14 cellular contexts compared by ENCODE assay signal in genomic region chr3:170745211-170745718, GRCh38.
DNase-seq lines count a peak whose midpoint lies in the region; ATAC-seq and TF ChIP-seq lines count a peak whose summit lies in the region.
"Had no signal": no experiment of that assay in that cellular context is flagged by ENCODE, and none has a peak within 500 bp of the region (broad histone marks: within the 10 kb centered on the region; RNA-seq: fewer than 3 reads in every experiment).

No MANE protein-coding gene starts in this region.

- DNase-seq in Calu3 (peak; percentile 40), M059J (ENCODE audit: low read depth) (peak; percentile 94), body of pancreas (no peak), left lung (no peak), anterior cingulate cortex (lab: John Stamatoyannopoulos, UW) (no peak)
- DNase-seq in activated CD4-positive, alpha-beta T cell treated with anti-CD3 and anti-CD28 coated beads for 1 hour, result no peak
- DNase-seq: activated CD8-positive, alpha-beta memory T cell treated with anti-CD3 and anti-CD28 coated beads, Interleukin-2, amount 10 ng/mL, durations not matched to agents 7 days and 5 days; activated naive CD8-positive, alpha-beta T cell treated with anti-CD3 and anti-CD28 coated beads for 36 hours; AML-193; head of caudate nucleus; stimulated activated naive B cell treated with anti-CD40 and anti-IgM and Interleukin-4, amounts not matched to agents 10 μg/mL and 1 μg/mL and 100 μg/mL, for 72 hours had no signal

- H3K36me3 Mint-ChIP-seq in Calu3 (ENCODE audit: insufficient read depth, unreplicated experiment), result no peaks in the 10 kb centered on the region
- H3K36me3 Mint-ChIP-seq: activated CD8-positive, alpha-beta memory T cell treated with anti-CD3 and anti-CD28 coated beads, Interleukin-2, amount 10 ng/mL, durations not matched to agents 7 days and 5 days; activated naive CD8-positive, alpha-beta T cell treated with anti-CD3 and anti-CD28 coated beads for 36 hours; stimulated activated naive B cell treated with anti-CD40 and anti-IgM and Interleukin-4, amounts not matched to agents 10 μg/mL and 1 μg/mL and 100 μg/mL, for 72 hours had no signal

- peak overlapping the region in 1 of 4 donors; percentile 38 for H3K27ac ChIP-seq in body of pancreas
- no peak overlapping the region for H3K27ac ChIP-seq in left lung

- no peaks in the 10 kb centered on the region for H3K4me1 ChIP-seq in body of pancreas
- H3K4me1 ChIP-seq in left lung, result no peaks in the 10 kb centered on the region

- H3K9me3 Mint-ChIP-seq in Calu3 (ENCODE audit: low read depth, unreplicated experiment), result peaks cover 4% of the 10 kb centered on the region
- H3K9me3 Mint-ChIP-seq: activated naive CD8-positive, alpha-beta T cell treated with anti-CD3 and anti-CD28 coated beads for 36 hours had no signal

- CTCF ChIA-PET in Calu3 (lab: Charles Lee), result no interaction called here

- no peaks in the 10 kb centered on the region for H3K27me3 Mint-ChIP-seq in Calu3 (ENCODE audit: unreplicated experiment)

- H3K27ac Mint-ChIP-seq in Calu3 (ENCODE audit: unreplicated experiment), result no peak overlapping the region
- H3K27ac Mint-ChIP-seq: activated CD8-positive, alpha-beta memory T cell treated with anti-CD3 and anti-CD28 coated beads, Interleukin-2, amount 10 ng/mL, durations not matched to agents 7 days and 5 days; activated naive CD8-positive, alpha-beta T cell treated with anti-CD3 and anti-CD28 coated beads for 36 hours; stimulated activated naive B cell treated with anti-CD40 and anti-IgM and Interleukin-4, amounts not matched to agents 10 μg/mL and 1 μg/mL and 100 μg/mL, for 72 hours had no signal

- no peak for TF ChIP-seq POLR2A in body of pancreas (IDR thresholded peaks at IDR 0.05)

- H3K4me3 ChIP-seq in body of pancreas, result no peak overlapping the region
- no peak overlapping the region for H3K4me3 ChIP-seq in left lung
- H3K4me3 ChIP-seq: lung had no signal

- no TSS peak for BruUV-seq in Calu3 (replicated peaks; lab: Mats Ljungman, UMichigan)

- ATAC-seq in body of pancreas (peak; percentile 78), left lung (peak; percentile 65), GM19328 (IDR thresholded peaks at IDR 0.05; ENCODE audit: unreplicated experiment) (no peak), HG02642 (IDR thresholded peaks at IDR 0.05; ENCODE audit: poor library complexity, unreplicated experiment) (no peak)
- ATAC-seq: activated CD8-positive, alpha-beta memory T cell treated with anti-CD3 and anti-CD28 coated beads, Interleukin-2, amount 10 ng/mL, durations not matched to agents 7 days and 5 days; stimulated activated naive B cell treated with anti-CD40 and anti-IgM and Interleukin-4, amounts not matched to agents 10 μg/mL and 1 μg/mL and 100 μg/mL, for 72 hours had no signal

- H3K4me3 Mint-ChIP-seq in Calu3 (ENCODE audit: low read depth, unreplicated experiment), result no peak overlapping the region
- H3K4me3 Mint-ChIP-seq: activated CD8-positive, alpha-beta memory T cell treated with anti-CD3 and anti-CD28 coated beads, Interleukin-2, amount 10 ng/mL, durations not matched to agents 7 days and 5 days; activated naive CD8-positive, alpha-beta T cell treated with anti-CD3 and anti-CD28 coated beads for 36 hours; stimulated activated naive B cell treated with anti-CD40 and anti-IgM and Interleukin-4, amounts not matched to agents 10 μg/mL and 1 μg/mL and 100 μg/mL, for 72 hours had no signal

- no peaks in the 10 kb centered on the region for H3K27me3 ChIP-seq in body of pancreas
- no peaks in the 10 kb centered on the region for H3K27me3 ChIP-seq in left lung

- H3K36me3 ChIP-seq in body of pancreas (replicated peaks in 1 of 2; ENCODE audit: insufficient read depth in 1 of 2, low read depth in 2 of 2) (no peaks in the 10 kb centered on the region), left lung (no peaks in the 10 kb centered on the region)

- no peaks in the 10 kb centered on the region for H3K9me3 ChIP-seq in body of pancreas
- no peaks in the 10 kb centered on the region for H3K9me3 ChIP-seq in left lung

- intact Hi-C loops in Calu3 (cut with micrococcal nuclease; ENCODE audit: unreplicated experiment), result no loop called here
- intact Hi-C loops in body of pancreas (cut with DNase I), result no loop called here
- intact Hi-C loops in left lung (cut with DNase I), result no loop called here

- peaks cover 50% of the 10 kb centered on the region for H3K4me1 Mint-ChIP-seq in Calu3 (ENCODE audit: low read depth, unreplicated experiment)
- H3K4me1 Mint-ChIP-seq: activated CD8-positive, alpha-beta memory T cell treated with anti-CD3 and anti-CD28 coated beads, Interleukin-2, amount 10 ng/mL, durations not matched to agents 7 days and 5 days; activated naive CD8-positive, alpha-beta T cell treated with anti-CD3 and anti-CD28 coated beads for 36 hours; stimulated activated naive B cell treated with anti-CD40 and anti-IgM and Interleukin-4, amounts not matched to agents 10 μg/mL and 1 μg/mL and 100 μg/mL, for 72 hours had no signal

- TF ChIP-seq CTCF in Calu3 (IDR thresholded peaks at IDR 0.05; ENCODE audit: unreplicated experiment), result no peak
- no peak for TF ChIP-seq CTCF in body of pancreas (IDR thresholded peaks at IDR 0.05)
- TF ChIP-seq CTCF in left lung (IDR thresholded peaks at IDR 0.05), result no peak

Comparison
In these comparisons a context has a peak if more than half of its experiments do, and no peak if none do; other contexts are left out.
1. DNase-seq: peak in Calu3 (single experiment) and M059J (single experiment); none in body of pancreas (0 of 4), left lung (0 of 2), activated CD4-positive, alpha-beta T cell treated with anti-CD3 and anti-CD28 coated beads for 1 hour (single experiment) and anterior cingulate cortex (0 of 58).
2. ATAC-seq: peak in body of pancreas (single experiment) and left lung (single experiment); none in GM19328 (single experiment) and HG02642 (single experiment).